2 cellular contexts compared by ENCODE assay signal in genomic region chr10:61163403-61163802, GRCh38.
A peak's percentile ranks its signal among the peaks of the same experiment; 100 is the strongest.
TF ChIP-seq lines count a peak whose summit lies in the region.

No MANE protein-coding gene starts in this region.

TF ChIP-seq in HepG2, 621 proteins besides CTCF, POLR2A, EP300 and RAD21 (continued from another document):
- TF ChIP-seq ZBTB14 (CRISPR knock-in tag; IDR thresholded peaks at IDR 0.05): no peak

TF ChIP-seq in neural cell, 6 proteins besides CTCF, POLR2A, EP300 and RAD21 (continued from another document):
- TF ChIP-seq, protein P1, sequence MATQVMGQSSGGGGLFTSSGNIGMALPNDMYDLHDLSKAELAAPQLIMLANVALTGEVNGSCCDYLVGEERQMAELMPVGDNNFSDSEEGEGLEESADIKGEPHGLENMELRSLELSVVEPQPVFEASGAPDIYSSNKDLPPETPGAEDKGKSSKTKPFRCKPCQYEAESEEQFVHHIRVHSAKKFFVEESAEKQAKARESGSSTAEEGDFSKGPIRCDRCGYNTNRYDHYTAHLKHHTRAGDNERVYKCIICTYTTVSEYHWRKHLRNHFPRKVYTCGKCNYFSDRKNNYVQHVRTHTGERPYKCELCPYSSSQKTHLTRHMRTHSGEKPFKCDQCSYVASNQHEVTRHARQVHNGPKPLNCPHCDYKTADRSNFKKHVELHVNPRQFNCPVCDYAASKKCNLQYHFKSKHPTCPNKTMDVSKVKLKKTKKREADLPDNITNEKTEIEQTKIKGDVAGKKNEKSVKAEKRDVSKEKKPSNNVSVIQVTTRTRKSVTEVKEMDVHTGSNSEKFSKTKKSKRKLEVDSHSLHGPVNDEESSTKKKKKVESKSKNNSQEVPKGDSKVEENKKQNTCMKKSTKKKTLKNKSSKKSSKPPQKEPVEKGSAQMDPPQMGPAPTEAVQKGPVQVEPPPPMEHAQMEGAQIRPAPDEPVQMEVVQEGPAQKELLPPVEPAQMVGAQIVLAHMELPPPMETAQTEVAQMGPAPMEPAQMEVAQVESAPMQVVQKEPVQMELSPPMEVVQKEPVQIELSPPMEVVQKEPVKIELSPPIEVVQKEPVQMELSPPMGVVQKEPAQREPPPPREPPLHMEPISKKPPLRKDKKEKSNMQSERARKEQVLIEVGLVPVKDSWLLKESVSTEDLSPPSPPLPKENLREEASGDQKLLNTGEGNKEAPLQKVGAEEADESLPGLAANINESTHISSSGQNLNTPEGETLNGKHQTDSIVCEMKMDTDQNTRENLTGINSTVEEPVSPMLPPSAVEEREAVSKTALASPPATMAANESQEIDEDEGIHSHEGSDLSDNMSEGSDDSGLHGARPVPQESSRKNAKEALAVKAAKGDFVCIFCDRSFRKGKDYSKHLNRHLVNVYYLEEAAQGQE (IDR thresholded peaks at IDR 0.05; ENCODE audit: borderline replicate concordance): peak; percentile 56
